22 cellular contexts compared by ENCODE assay signal in genomic region chr9:119318371-119318770, GRCh38. TPM values are rescaled to one million over a fixed set of nuclear protein-coding genes. Genes with fewer than 3 reads are reported as not detected.
DNase-seq lines count a peak whose midpoint lies in the region; ATAC-seq and TF ChIP-seq lines count a peak whose summit lies in the region.
"Had no signal": no experiment of that assay in that cellular context is flagged by ENCODE, and none has a peak within 500 bp of the region (broad histone marks: within the 10 kb centered on the region; RNA-seq: fewer than 3 reads in every experiment).

No MANE protein-coding gene starts in this region.

- peaks cover 0 to 10% of the 10 kb centered on the region in 2 experiments; a peak in 2 of 4 replicates for H3K4me1 Mint-ChIP-seq in H9
- H3K4me1 Mint-ChIP-seq in CD8-positive, alpha-beta memory T cell, result no peaks in the 10 kb centered on the region
- H3K4me1 Mint-ChIP-seq in natural killer cell treated with Interleukin-12 subunit alpha and Interleukin-12 subunit beta and Interleukin-15 and Interleukin-18, amount 100 ng/mL, for 72 hours (ENCODE audit: low read depth in 2 of 2), result no peaks in the 10 kb centered on the region
- H3K4me1 Mint-ChIP-seq: activated naive CD4-positive, alpha-beta T cell treated with anti-CD3 and anti-CD28 coated beads, Interleukin-2, amount 50 U/mL, for 24 hours; naive thymus-derived CD4-positive, alpha-beta T cell had no signal

- H3K4me1 ChIP-seq in H9 (ENCODE audit: insufficient read depth, low read length) (no peaks in the 10 kb centered on the region; the same call in 1 of the 2 replicates), foreskin keratinocyte (no peaks in the 10 kb centered on the region)
- H3K4me1 ChIP-seq in CD8-positive, alpha-beta memory T cell (ENCODE audit: insufficient read depth, low read length), result no peaks in the 10 kb centered on the region
- H3K4me1 ChIP-seq: transverse colon had no signal

- H3K79me2 ChIP-seq in H9 (ENCODE audit: insufficient read depth, low read length), result no peaks in the 10 kb centered on the region; the same call in 1 of the 2 replicates

- no peak overlapping the region for H4K8ac ChIP-seq in H9 (replicated peaks; ENCODE audit: insufficient read length, low read depth, low read length)

- no peak overlapping the region for H3K4ac ChIP-seq in H9 (ENCODE audit: low read depth, low read length)

- no peak overlapping the region for H3K18ac ChIP-seq in H9 (ENCODE audit: insufficient read length, low read depth, low read length)

- no peaks in the 10 kb centered on the region for H4K20me1 ChIP-seq in H9 (ENCODE audit: control insufficient read depth, insufficient read depth, insufficient read length)

- no peaks in the 10 kb centered on the region for H3K27me3 ChIP-seq in H9 (ENCODE audit: insufficient read depth, low read length)
- H3K27me3 ChIP-seq in foreskin keratinocyte, result no peaks in the 10 kb centered on the region
- H3K27me3 ChIP-seq in CD8-positive, alpha-beta memory T cell (ENCODE audit: insufficient read depth, low read length, poor library complexity, severe bottlenecking), result no peaks in the 10 kb centered on the region
- H3K27me3 ChIP-seq: transverse colon had no signal

- CTCF ChIA-PET in CD8-positive, alpha-beta memory T cell (lab: Charles Lee), result no interaction called here

- peaks cover 0 to 4% (median 2%) of the 10 kb centered on the region in 3 experiments; a peak in 2 of 7 replicates for H3K36me3 Mint-ChIP-seq in H9 (ENCODE audit: insufficient read depth in 1 of 3, low read depth in 3 of 3)
- no peaks in the 10 kb centered on the region for H3K36me3 Mint-ChIP-seq in CD8-positive, alpha-beta memory T cell
- no peaks in the 10 kb centered on the region for H3K36me3 Mint-ChIP-seq in natural killer cell treated with Interleukin-12 subunit alpha and Interleukin-12 subunit beta and Interleukin-15 and Interleukin-18, amount 100 ng/mL, for 72 hours
- H3K36me3 Mint-ChIP-seq: activated naive CD4-positive, alpha-beta T cell treated with anti-CD3 and anti-CD28 coated beads, Interleukin-2, amount 50 U/mL, for 24 hours; CD8-positive, alpha-beta T cell; naive thymus-derived CD4-positive, alpha-beta T cell had no signal

- H3K27ac Mint-ChIP-seq in H9, result peak overlapping the region in 2 of 3 experiments; percentile 19 to 74; a peak in 3 of 7 replicates
- H3K27ac Mint-ChIP-seq in CD8-positive, alpha-beta memory T cell, result no peak overlapping the region
- no peak overlapping the region for H3K27ac Mint-ChIP-seq in natural killer cell treated with Interleukin-12 subunit alpha and Interleukin-12 subunit beta and Interleukin-15 and Interleukin-18, amount 100 ng/mL, for 72 hours
- H3K27ac Mint-ChIP-seq: activated naive CD4-positive, alpha-beta T cell treated with anti-CD3 and anti-CD28 coated beads, Interleukin-2, amount 50 U/mL, for 24 hours; CD8-positive, alpha-beta T cell; naive thymus-derived CD4-positive, alpha-beta T cell; stimulated activated naive CD8-positive, alpha-beta T cell treated with anti-CD3 and anti-CD28 coated beads, Interleukin-15, Interleukin-2, amounts not matched to agents 100 ng/mL and 50 ng/mL, for 24 hours had no signal

- no peak overlapping the region for H3K4me2 ChIP-seq in H9 (ENCODE audit: insufficient read depth, insufficient read length, low read length)

- peaks cover 2% of the 10 kb centered on the region for H3K79me1 ChIP-seq in H9 (ENCODE audit: insufficient read depth, low read depth, low read length, poor library complexity, severe bottlenecking)

- no peak overlapping the region for H4K5ac ChIP-seq in H9 (ENCODE audit: insufficient read length, low read depth, low read length)

- no CpG with 5 or more reads among the region's 4 CpGs for WGBS in H9 (ENCODE audit: extremely low coverage, insufficient read length, low lambda C conversion rate)

- no peak overlapping the region for H3K14ac ChIP-seq in H9 (ENCODE audit: insufficient read depth, low read length)

- no peaks in the 10 kb centered on the region for H3K27me3 Mint-ChIP-seq in H9 (ENCODE audit: low read depth)
- no peaks in the 10 kb centered on the region for H3K27me3 Mint-ChIP-seq in CD8-positive, alpha-beta memory T cell
- H3K27me3 Mint-ChIP-seq in natural killer cell treated with Interleukin-12 subunit alpha and Interleukin-12 subunit beta and Interleukin-15 and Interleukin-18, amount 100 ng/mL, for 72 hours, result no peaks in the 10 kb centered on the region
- H3K27me3 Mint-ChIP-seq: activated naive CD4-positive, alpha-beta T cell treated with anti-CD3 and anti-CD28 coated beads, Interleukin-2, amount 50 U/mL, for 24 hours; stimulated activated naive CD8-positive, alpha-beta T cell treated with anti-CD3 and anti-CD28 coated beads, Interleukin-15, Interleukin-2, amounts not matched to agents 100 ng/mL and 50 ng/mL, for 24 hours had no signal

- POLR2A ChIA-PET in CD8-positive, alpha-beta memory T cell (lab: Charles Lee), result no interaction called here

- no peak overlapping the region for H3K4me3 ChIP-seq in CD8-positive, alpha-beta memory T cell (ENCODE audit: low read length)
- H3K4me3 ChIP-seq: lung, transverse colon had no signal

- no peak for ATAC-seq in foreskin keratinocyte
- ATAC-seq in natural killer cell treated with Interleukin-12 subunit alpha and Interleukin-12 subunit beta and Interleukin-15 and Interleukin-18, amount 100 ng/mL, for 72 hours, result no peak
- ATAC-seq in HG02938 (IDR thresholded peaks at IDR 0.05; ENCODE audit: unreplicated experiment), result no peak
- ATAC-seq: activated CD4-positive, CD25-positive, alpha-beta regulatory T cell treated with anti-CD3 and anti-CD28 coated beads, Interleukin-2, amount 50 U/mL, for 24 hours; activated T-cell treated with anti-CD3 and anti-CD28 coated beads, Interleukin-2, amount 50 U/mL, for 4 hours; CD8-positive, alpha-beta T cell; naive thymus-derived CD4-positive, alpha-beta T cell had no signal

- H2BK120ac ChIP-seq in H9 (ENCODE audit: low read depth, low read length, poor library complexity, severe bottlenecking), result no peak overlapping the region

- no peak overlapping the region for H3K56ac ChIP-seq in H9 (ENCODE audit: insufficient read length, low read depth, low read length)

- H3K9me3 ChIP-seq in H9 (ENCODE audit: control insufficient read depth, low read depth, low read length), result no peaks in the 10 kb centered on the region
- H3K9me3 ChIP-seq in CD8-positive, alpha-beta memory T cell (ENCODE audit: low read length), result no peaks in the 10 kb centered on the region
- H3K9me3 ChIP-seq: transverse colon had no signal

- no peak overlapping the region for H3K9ac ChIP-seq in H9 (ENCODE audit: extremely low read depth, insufficient read length, low read length)

- no peak overlapping the region for H2BK20ac ChIP-seq in H9 (ENCODE audit: low read depth, low read length, poor library complexity, severe bottlenecking)

- H2BK12ac ChIP-seq in H9 (ENCODE audit: insufficient read length, low read depth, low read length), result no peak overlapping the region

- H3K23me2 ChIP-seq in H9 (ENCODE audit: insufficient read length, low read depth, low read length, poor library complexity, severe bottlenecking), result no peaks in the 10 kb centered on the region

- no peak overlapping the region for H2AFZ ChIP-seq in H9 (ENCODE audit: low read length)

- H3K36me3 ChIP-seq in CD8-positive, alpha-beta memory T cell (ENCODE audit: insufficient read depth, low read length), result no peaks in the 10 kb centered on the region
- H3K36me3 ChIP-seq: transverse colon had no signal

- H3K9me3 Mint-ChIP-seq in H9, result no peaks in the 10 kb centered on the region
- H3K9me3 Mint-ChIP-seq in CD8-positive, alpha-beta memory T cell, result peaks cover 2 to 11% (median 9%) of the 10 kb centered on the region in 5 donors
- H3K9me3 Mint-ChIP-seq in natural killer cell treated with Interleukin-12 subunit alpha and Interleukin-12 subunit beta and Interleukin-15 and Interleukin-18, amount 100 ng/mL, for 72 hours, result peaks cover 9% of the 10 kb centered on the region
- H3K9me3 Mint-ChIP-seq: activated naive CD4-positive, alpha-beta T cell treated with anti-CD3 and anti-CD28 coated beads, Interleukin-2, amount 50 U/mL, for 24 hours had no signal

- H3K23ac ChIP-seq in H9 (ENCODE audit: insufficient read length, low read depth, low read length), result no peak overlapping the region

- H2BK15ac ChIP-seq in H9 (ENCODE audit: low read depth, low read length), result no peak overlapping the region

- no peak overlapping the region for H3K4me3 Mint-ChIP-seq in H9
- H3K4me3 Mint-ChIP-seq in CD8-positive, alpha-beta memory T cell, result no peak overlapping the region
- H3K4me3 Mint-ChIP-seq in natural killer cell treated with Interleukin-12 subunit alpha and Interleukin-12 subunit beta and Interleukin-15 and Interleukin-18, amount 100 ng/mL, for 72 hours, result no peak overlapping the region
- H3K4me3 Mint-ChIP-seq: activated naive CD4-positive, alpha-beta T cell treated with anti-CD3 and anti-CD28 coated beads, Interleukin-2, amount 50 U/mL, for 24 hours; activated T-cell treated with anti-CD3 and anti-CD28 coated beads, Interleukin-2, amount 50 U/mL, for 4 hours; CD8-positive, alpha-beta T cell; naive thymus-derived CD4-positive, alpha-beta T cell; stimulated activated naive CD8-positive, alpha-beta T cell treated with anti-CD3 and anti-CD28 coated beads, Interleukin-15, Interleukin-2, amounts not matched to agents 100 ng/mL and 50 ng/mL, for 24 hours had no signal

- no peak overlapping the region for H4K91ac ChIP-seq in H9 (ENCODE audit: insufficient read length, low read depth, low read length)

- H3T11ph ChIP-seq in H9 (ENCODE audit: low read length), result no peak overlapping the region

- H2BK5ac ChIP-seq in H9 (ENCODE audit: insufficient read length, low read length), result no peak overlapping the region

- DNase-seq in H9 (peak; percentile 40), astrocyte of the hippocampus (ENCODE audit: low read depth, low spot score) (peak; percentile 10), foreskin keratinocyte (peak; percentile 26 to 72), occipital lobe (lab: John Stamatoyannopoulos, UW) (peak; percentile 30)
- no peak for DNase-seq in CD8-positive, alpha-beta memory T cell
- no peak for DNase-seq in natural killer cell treated with Interleukin-12 subunit alpha and Interleukin-12 subunit beta and Interleukin-15 and Interleukin-18, amount 100 ng/mL, for 72 hours (ENCODE audit: low spot score)
- DNase-seq: activated CD8-positive, alpha-beta memory T cell treated with anti-CD3 and anti-CD28 coated beads for 24 hours; activated T-cell treated with anti-CD3 and anti-CD28 coated beads, Interleukin-2, amount 50 U/mL, for 4 hours; aorta; CD8-positive, alpha-beta T cell; DMS53; GOT3; naive thymus-derived CD4-positive, alpha-beta T cell; NCI-H1436 treated with DMSO at 0.1 percent for 48 hours; small intestine; stimulated activated CD4-positive, alpha-beta T cell treated with anti-CD3 and anti-CD28 coated beads, Interleukin-4, amount 100 ng/mL, for 1 hour; transverse colon had no signal

- H3K27ac ChIP-seq in H9 (ENCODE audit: insufficient read length, low read depth, low read length), result no peak overlapping the region
- no peak overlapping the region for H3K27ac ChIP-seq in foreskin keratinocyte
- no peak overlapping the region for H3K27ac ChIP-seq in CD8-positive, alpha-beta memory T cell (ENCODE audit: low read depth, low read length)
- H3K27ac ChIP-seq: transverse colon had no signal

- H2AK5ac ChIP-seq in H9 (ENCODE audit: insufficient read length, low read length), result no peak overlapping the region

- TF ChIP-seq CTCF in H9 (conservative IDR thresholded peaks at IDR 0.05) (peak; percentile 41; the same call in 2 of the 3 replicates), foreskin keratinocyte (conservative IDR thresholded peaks at IDR 0.05) (no peak)

RNA-seq across cellular contexts. Expression of gene BRINP1, which starts 50.9 kb away (rescaled TPM):
- total RNA-seq in H9 (2021) (12.4 and 14.0 TPM in 2 replicates), foreskin keratinocyte (0.04 and 0.07 TPM in 2 replicates), occipital lobe (51.3 TPM)
- polyA plus RNA-seq in foreskin keratinocyte, result 0.03 TPM in 2 replicates
- total RNA-seq in CD8-positive, alpha-beta memory T cell, result not detected
- not detected for polyA plus RNA-seq in CD8-positive, alpha-beta memory T cell
- not detected for total RNA-seq in natural killer cell treated with Interleukin-12 subunit alpha and Interleukin-12 subunit beta and Interleukin-15 and Interleukin-18, amount 100 ng/mL, for 72 hours
- total RNA-seq: activated T-cell treated with anti-CD3 and anti-CD28 coated beads, Interleukin-2, amount 50 U/mL, for 4 hours; CD8-positive, alpha-beta T cell; naive thymus-derived CD4-positive, alpha-beta T cell had no signal
- polyA plus RNA-seq: naive thymus-derived CD4-positive, alpha-beta T cell had no signal

Comparison
In these comparisons a context has a peak if more than half of its experiments do, and no peak if none do; other contexts are left out.
1. DNase-seq: peak in H9 (single experiment), astrocyte of the hippocampus (single experiment), foreskin keratinocyte (2 of 2) and occipital lobe (single experiment); none in CD8-positive, alpha-beta memory T cell (0 of 5) and natural killer cell treated with Interleukin-12 subunit alpha and Interleukin-12 subunit beta and Interleukin-15 and Interleukin-18, amount 100 ng/mL, for 72 hours (single experiment).
2. H3K27ac Mint-ChIP-seq: peak in H9 (2 of 3); none in CD8-positive, alpha-beta memory T cell (0 of 8) and natural killer cell treated with Interleukin-12 subunit alpha and Interleukin-12 subunit beta and Interleukin-15 and Interleukin-18, amount 100 ng/mL, for 72 hours (0 of 2).
3. RNA of gene BRINP1, which starts 50.9 kb away (total RNA-seq): 51.3 TPM in occipital lobe (single experiment) and 12.4 to 14.0 TPM in H9; 0.04 to 0.07 TPM in foreskin keratinocyte, not detected in CD8-positive, alpha-beta memory T cell and not detected in natural killer cell treated with Interleukin-12 subunit alpha and Interleukin-12 subunit beta and Interleukin-15 and Interleukin-18, amount 100 ng/mL, for 72 hours; every median in the first group is over 10 times any median in the second.